In genomic region chr11:7513210-7514098, GRCh38 we compare ENCODE assay signal across 1 cellular context.
TF ChIP-seq lines count a peak whose summit lies in the region.

TSS of gene PPFIBP2 (plus strand) at chr11:7513999. CDS start at chr11:7549476, 35,477 bp downstream.

TF ChIP-seq in HepG2, 621 proteins besides CTCF, POLR2A, EP300 and RAD21 (continued from another document and continues in another):
- TF ChIP-seq PRDM15 (CRISPR knock-in tag; IDR thresholded peaks at IDR 0.05) = peak; percentile 17; the same call in 1 of the 2 replicates
- no peak for TF ChIP-seq AGO1 (IDR thresholded peaks at IDR 0.05; ENCODE audit: low read depth, low read length, poor library complexity, severe bottlenecking)
- TF ChIP-seq TBX2 (CRISPR knock-in tag; IDR thresholded peaks at IDR 0.05; ENCODE audit: borderline replicate concordance) = peak; percentile 57
- 0 out of 2 replicates have a peak, but pooled peaks have one; percentile 26 for TF ChIP-seq MAX (IDR thresholded peaks at IDR 0.05)
- TF ChIP-seq GTF3A (CRISPR knock-in tag; conservative IDR thresholded peaks at IDR 0.05) = peak; percentile 45; the same call in 1 of the 2 replicates
- peak; percentile 39; the same call in 1 of the 2 replicates for TF ChIP-seq ZNF710 (CRISPR knock-in tag; IDR thresholded peaks at IDR 0.05; ENCODE audit: borderline replicate concordance)
- peak; percentile 97 for TF ChIP-seq ARNTL (CRISPR knock-in tag; IDR thresholded peaks at IDR 0.05)
- no peak for TF ChIP-seq JARID2 (CRISPR knock-in tag; IDR thresholded peaks at IDR 0.05; ENCODE audit: insufficient replicate concordance)
- TF ChIP-seq ZIK1 (CRISPR knock-in tag; IDR thresholded peaks at IDR 0.05; ENCODE audit: borderline replicate concordance, low read depth) = 0 out of 2 replicates have a peak, but pooled peaks have one; percentile 36
- TF ChIP-seq NCOR1 (IDR thresholded peaks at IDR 0.05; ENCODE audit: borderline replicate concordance, low read length) = 0 out of 2 replicates have a peak, but pooled peaks have one; percentile 17
- TF ChIP-seq SAP130 (CRISPR knock-in tag; IDR thresholded peaks at IDR 0.05; ENCODE audit: low read depth) = peak; percentile 74
- TF ChIP-seq NR1H2 (CRISPR knock-in tag; IDR thresholded peaks at IDR 0.05; ENCODE audit: borderline replicate concordance, low read depth) = no peak
- TF ChIP-seq ZNF576 (CRISPR knock-in tag; IDR thresholded peaks at IDR 0.05) = no peak
- peak; percentile 45; the same call in 1 of the 2 replicates for TF ChIP-seq ZNF280B (CRISPR knock-in tag; IDR thresholded peaks at IDR 0.05; ENCODE audit: borderline replicate concordance)
- 0 out of 2 replicates have a peak, but pooled peaks have one; percentile 20 for TF ChIP-seq ZNF619 (CRISPR knock-in tag; IDR thresholded peaks at IDR 0.05)
- TF ChIP-seq ZFX (CRISPR knock-in tag; IDR thresholded peaks at IDR 0.05; ENCODE audit: low read depth) = peak; percentile 67; the same call in 1 of the 2 replicates
- TF ChIP-seq ZNF629 (CRISPR knock-in tag; conservative IDR thresholded peaks at IDR 0.05) = no peak
- no peak for TF ChIP-seq ATF6 (CRISPR knock-in tag; conservative IDR thresholded peaks at IDR 0.05)
- no peak for TF ChIP-seq PLSCR1 (CRISPR knock-in tag; IDR thresholded peaks at IDR 0.05; ENCODE audit: borderline replicate concordance)
- no peak for TF ChIP-seq MEF2D (CRISPR knock-in tag; IDR thresholded peaks at IDR 0.05)
- no peak for TF ChIP-seq FOXM1 (CRISPR knock-in tag; IDR thresholded peaks at IDR 0.05)
- TF ChIP-seq HES4 (CRISPR knock-in tag; IDR thresholded peaks at IDR 0.05; ENCODE audit: borderline replicate concordance) = peak; percentile 48; the same call in 1 of the 2 replicates
- TF ChIP-seq KLF12 (CRISPR knock-in tag; IDR thresholded peaks at IDR 0.05; ENCODE audit: borderline replicate concordance) = no peak
- TF ChIP-seq ARNT2 (CRISPR knock-in tag; IDR thresholded peaks at IDR 0.05; ENCODE audit: low read depth) = peak; percentile 17; the same call in 1 of the 2 replicates
- TF ChIP-seq TSC22D2 (CRISPR knock-in tag; IDR thresholded peaks at IDR 0.05; ENCODE audit: borderline replicate concordance) = no peak
- peak; percentile 52 for TF ChIP-seq NFYB (CRISPR knock-in tag; IDR thresholded peaks at IDR 0.05)
- peak; percentile 97 for TF ChIP-seq ZNF777 (CRISPR knock-in tag; IDR thresholded peaks at IDR 0.05)
- TF ChIP-seq USF2 (IDR thresholded peaks at IDR 0.05; ENCODE audit: low read depth, low read length) = peak; percentile 82
- TF ChIP-seq USF2 (CRISPR knock-in tag; IDR thresholded peaks at IDR 0.05; ENCODE audit: borderline replicate concordance) = peak; percentile 86; the same call in 1 of the 2 replicates
- TF ChIP-seq ZKSCAN8 (CRISPR knock-in tag; IDR thresholded peaks at IDR 0.05; ENCODE audit: borderline replicate concordance) = no peak
- no peak for TF ChIP-seq RFX5 (IDR thresholded peaks at IDR 0.05; ENCODE audit: low read depth, low read length)
- no peak for TF ChIP-seq TERF1 (CRISPR knock-in tag; IDR thresholded peaks at IDR 0.05)
- TF ChIP-seq GABPB1 (CRISPR knock-in tag; IDR thresholded peaks at IDR 0.05) = peak; percentile 68; the same call in 1 of the 2 replicates
- TF ChIP-seq ZBTB43 (CRISPR knock-in tag; conservative IDR thresholded peaks at IDR 0.05) = 0 out of 2 replicates have a peak, but pooled peaks have one; percentile 19
- TF ChIP-seq ETV5 (CRISPR knock-in tag; IDR thresholded peaks at IDR 0.05; ENCODE audit: borderline replicate concordance) = no peak
- TF ChIP-seq ZNF709 (CRISPR knock-in tag; IDR thresholded peaks at IDR 0.05) = peak; percentile 18; the same call in 1 of the 2 replicates
- no peak for TF ChIP-seq CREM (IDR thresholded peaks at IDR 0.05)
- TF ChIP-seq CREM (CRISPR knock-in tag; IDR thresholded peaks at IDR 0.05) = no peak
- TF ChIP-seq ZNF335 (CRISPR knock-in tag; IDR thresholded peaks at IDR 0.05) = peak; percentile 64; the same call in 1 of the 2 replicates
- TF ChIP-seq ZFP36L1 (CRISPR knock-in tag; IDR thresholded peaks at IDR 0.05) = 0 out of 2 replicates have a peak, but pooled peaks have one; percentile 29
- TF ChIP-seq KDM4B (CRISPR knock-in tag; IDR thresholded peaks at IDR 0.05) = no peak
- TF ChIP-seq TFDP2 (CRISPR knock-in tag; IDR thresholded peaks at IDR 0.05) = no peak
- no peak for TF ChIP-seq SATB2 (CRISPR knock-in tag; IDR thresholded peaks at IDR 0.05)
- peak; percentile 57 for TF ChIP-seq BHLHE40 (IDR thresholded peaks at IDR 0.05; ENCODE audit: low read length)
- 0 out of 2 replicates have a peak, but pooled peaks have one; percentile 55 for TF ChIP-seq ZNF333 (CRISPR knock-in tag; IDR thresholded peaks at IDR 0.05; ENCODE audit: borderline replicate concordance)
- TF ChIP-seq KLF13 (CRISPR knock-in tag; IDR thresholded peaks at IDR 0.05) = no peak
